Comparison of ENCODE assay signal across 8 cellular contexts in genomic region chr18:55522011-55522410, GRCh38.
DNase-seq lines count a peak whose midpoint lies in the region; ATAC-seq and TF ChIP-seq lines count a peak whose summit lies in the region.

No MANE protein-coding gene starts in this region.

- H3K36me3 ChIP-seq in Panc1 (ENCODE audit: control insufficient read depth, insufficient read depth, low read length): no peaks in the 10 kb centered on the region
- H3K36me3 ChIP-seq in iPS DF 6.9 (ENCODE audit: control insufficient read depth, insufficient read depth, low read length): no peaks in the 10 kb centered on the region

- DNase-seq in COLO829 (ENCODE audit: low spot score): peak; percentile 13
- peak; percentile 3 for DNase-seq in GM19240 (ENCODE audit: insufficient read length, low spot score)
- DNase-seq in Panc1 (ENCODE audit: low read depth, low spot score): no peak
- peak; percentile 37 for DNase-seq in iPS DF 6.9 (ENCODE audit: low read depth, low spot score)
- no peak for DNase-seq in omental fat pad (ENCODE audit: low spot score)
- no peak for DNase-seq in GOT3 (lab: John Stamatoyannopoulos, UW)
- no peak for DNase-seq in AG20443 (ENCODE audit: low spot score)

- H3K27ac ChIP-seq in Panc1 (ENCODE audit: low read length) (no peak overlapping the region), iPS DF 6.9 (ENCODE audit: low read length) (no peak overlapping the region)

- no peak overlapping the region for H3K4me3 ChIP-seq in Panc1 (ENCODE audit: low read depth in 2 of 2, low read length in 2 of 2)
- no peak overlapping the region for H3K4me3 ChIP-seq in iPS DF 6.9 (ENCODE audit: low read length)

- in situ Hi-C loops in Panc1 (cut with HindIII; ENCODE audit: low pct_unique_long_range_greater_than_20kb, low sequenced_read_pairs): no loop called here

- POLR2A ChIA-PET in Panc1 (lab: Charles Lee): no interaction called here

- H3K4me1 ChIP-seq in Panc1 (ENCODE audit: control insufficient read depth, insufficient read depth, low read length) (no peaks in the 10 kb centered on the region), iPS DF 6.9 (ENCODE audit: control insufficient read depth, insufficient read depth, low read length) (peaks cover 1% of the 10 kb centered on the region; the same call in 1 of the 2 replicates)

- H3K9me3 ChIP-seq in Panc1 (ENCODE audit: control insufficient read depth, insufficient read depth, low read depth, low read length) (no peaks in the 10 kb centered on the region), iPS DF 6.9 (ENCODE audit: control insufficient read depth, insufficient read depth, low read length) (no peaks in the 10 kb centered on the region; the same call in 1 of the 2 replicates)

- BruUV-seq in Panc1 (replicated peaks; lab: Mats Ljungman, UMichigan): no TSS peak

- ATAC-seq in Panc1 (no peak), HG03565 (IDR thresholded peaks at IDR 0.05; ENCODE audit: unreplicated experiment) (no peak), omental fat pad (ENCODE audit: low FRiP score) (no peak)

- TF ChIP-seq CTCF in Panc1 (IDR thresholded peaks at IDR 0.05): peak; percentile 24; the same call in 1 of the 2 replicates
- TF ChIP-seq CTCF in omental fat pad (IDR thresholded peaks at IDR 0.05): no peak

- intact Hi-C loops in Panc1 (cut with micrococcal nuclease; ENCODE audit: unreplicated experiment): no loop called here

- H3K27me3 ChIP-seq in Panc1 (ENCODE audit: control insufficient read depth, insufficient read depth, low read length) (no peaks in the 10 kb centered on the region), iPS DF 6.9 (ENCODE audit: control insufficient read depth, insufficient read depth, low read length) (no peaks in the 10 kb centered on the region)

- CTCF ChIA-PET in Panc1 (lab: Charles Lee): no interaction called here

- WGBS in iPS DF 6.9 (ENCODE audit: insufficient coverage, insufficient read length): no CpG with 5 or more reads among the region's 3 CpGs

Comparison
In these comparisons a context has a peak if more than half of its experiments do, and no peak if none do; other contexts are left out.
1. DNase-seq: peak in COLO829 (single experiment), GM19240 (single experiment) and iPS DF 6.9 (single experiment); none in Panc1 (single experiment), omental fat pad (single experiment), GOT3 (single experiment) and AG20443 (single experiment).